17 cellular contexts compared by ENCODE assay signal in the genomic region with DNA sequence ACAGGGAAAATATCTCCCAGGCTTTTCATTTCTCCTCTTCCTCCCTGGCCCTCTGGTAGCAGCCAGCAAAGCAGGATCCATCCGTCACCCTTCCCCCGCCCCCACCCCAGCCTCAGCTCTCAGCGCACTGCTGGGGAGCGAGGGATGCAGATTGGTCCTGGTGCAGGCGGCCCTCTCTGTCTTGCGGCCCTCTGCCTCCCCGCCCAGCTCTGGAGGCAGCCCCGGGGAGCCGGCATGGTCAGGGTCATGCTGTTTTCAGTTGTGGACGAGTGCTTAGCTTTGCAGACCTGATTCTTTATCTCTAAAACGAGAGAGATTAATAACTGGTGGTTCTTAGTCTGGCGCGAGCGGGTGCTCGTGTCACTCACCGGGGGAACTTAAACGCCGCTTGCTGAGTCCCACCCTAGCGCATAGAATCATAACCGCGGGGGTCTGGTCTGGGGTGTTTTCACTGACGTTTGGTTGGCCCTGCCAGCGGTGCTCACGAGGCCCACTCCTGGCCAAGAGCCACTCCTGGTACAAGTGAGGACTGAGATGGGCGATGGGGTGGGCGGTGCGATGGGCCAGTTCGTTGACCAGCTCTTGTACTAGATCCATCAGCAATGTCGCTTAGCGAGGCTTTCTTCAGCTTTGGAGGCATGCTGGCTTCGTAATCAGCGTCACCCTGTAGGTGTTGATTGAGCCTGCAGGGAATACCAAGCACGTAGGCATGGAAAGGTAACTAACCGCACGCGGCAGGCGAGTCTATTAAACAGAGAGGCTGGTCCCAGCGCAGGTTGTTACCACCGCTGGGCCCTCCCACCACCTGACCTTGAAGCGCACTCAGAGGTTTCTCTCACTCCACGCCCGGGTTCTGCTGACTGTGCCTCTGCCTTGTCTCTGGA.
DNase-seq lines count a peak whose midpoint lies in the region; ATAC-seq and TF ChIP-seq lines count a peak whose summit lies in the region.
"Had no signal": no experiment of that assay in that cellular context is flagged by ENCODE, and none has a peak within 500 bp of the region (broad histone marks: within the 10 kb centered on the region; RNA-seq: fewer than 3 reads in every experiment).

No MANE protein-coding gene starts in this region.

- no peak overlapping the region for H3K27ac Mint-ChIP-seq in activated naive CD8-positive, alpha-beta T cell treated with anti-CD3 and anti-CD28 coated beads, Interleukin-2, amount 50 U/mL, for 24 hours

- H3K27me3 ChIP-seq in right atrium auricular region (no peaks in the 10 kb centered on the region), WERI-Rb-1 (ENCODE audit: insufficient read depth, low read depth, severe bottlenecking) (no peaks in the 10 kb centered on the region)

- H3K4me3 ChIP-seq in right atrium auricular region (no peak overlapping the region), WERI-Rb-1 (ENCODE audit: low read depth, low read length) (no peak overlapping the region)
- H3K4me3 ChIP-seq: PC-9 had no signal

- H3K4me3 Mint-ChIP-seq in activated naive CD8-positive, alpha-beta T cell treated with anti-CD3 and anti-CD28 coated beads, Interleukin-2, amount 50 U/mL, for 24 hours: no peak overlapping the region
- H3K4me3 Mint-ChIP-seq: CD14-positive monocyte had no signal

- peaks cover 0 to 39% of the 10 kb centered on the region in 2 donors for H3K4me1 ChIP-seq in right atrium auricular region

- peak; percentile 37 for ATAC-seq in left ventricle myocardium superior
- no peak for ATAC-seq in activated naive CD8-positive, alpha-beta T cell treated with anti-CD3 and anti-CD28 coated beads, Interleukin-2, amount 50 U/mL, for 24 hours
- ATAC-seq: HCT116 had no signal

- H3K9me3 Mint-ChIP-seq in activated naive CD8-positive, alpha-beta T cell treated with anti-CD3 and anti-CD28 coated beads, Interleukin-2, amount 50 U/mL, for 24 hours: no peaks in the 10 kb centered on the region

- H3K27ac ChIP-seq in right atrium auricular region: no peak overlapping the region
- H3K27ac ChIP-seq in WERI-Rb-1: peak overlapping the region; percentile 94
- H3K27ac ChIP-seq: PC-9 had no signal

- peaks cover 6% of the 10 kb centered on the region for H3K36me3 ChIP-seq in right atrium auricular region
- H3K36me3 ChIP-seq in WERI-Rb-1: no peaks in the 10 kb centered on the region

- TF ChIP-seq CTCF in right atrium auricular region (IDR thresholded peaks at IDR 0.05) (no peak), WERI-Rb-1 (IDR thresholded peaks at IDR 0.05; ENCODE audit: low read depth, low read length) (no peak)

- H3K36me3 Mint-ChIP-seq in activated naive CD8-positive, alpha-beta T cell treated with anti-CD3 and anti-CD28 coated beads, Interleukin-2, amount 50 U/mL, for 24 hours (ENCODE audit: low read depth): no peaks in the 10 kb centered on the region
- H3K36me3 Mint-ChIP-seq: CD14-positive monocyte had no signal

- DNase-seq in left ventricle myocardium superior (peak; percentile 50), right atrium auricular region (ENCODE audit: low spot score) (no peak), WERI-Rb-1 (no peak), left kidney (ENCODE audit: low read depth, low spot score) (peak; percentile 37), 8988T (no peak), NCI-H1048 (lab: John Stamatoyannopoulos, UW) (no peak), middle frontal gyrus (ENCODE audit: extremely low spot score, low spot score) (no peak)
- DNase-seq in activated naive CD8-positive, alpha-beta T cell treated with anti-CD3 and anti-CD28 coated beads, Interleukin-2, amount 50 U/mL, for 24 hours: no peak
- DNase-seq: DMS 273 treated with DMSO at 0.1 percent for 48 hours, KBM-7, MV-4-11, NCI-H1417 treated with DMSO at 0.1 percent for 48 hours, NCI-H1930, NCI-H510A treated with DMSO at 0.1 percent for 48 hours, PC-9 had no signal

- H3K4me1 Mint-ChIP-seq in activated naive CD8-positive, alpha-beta T cell treated with anti-CD3 and anti-CD28 coated beads, Interleukin-2, amount 50 U/mL, for 24 hours: peaks cover 12% of the 10 kb centered on the region
- H3K4me1 Mint-ChIP-seq: CD14-positive monocyte had no signal

- intact Hi-C loops in left ventricle myocardium superior (cut with micrococcal nuclease): no loop called here

- no peaks in the 10 kb centered on the region for H3K9me3 ChIP-seq in right atrium auricular region
- H3K9me3 ChIP-seq in WERI-Rb-1 (ENCODE audit: severe bottlenecking): no peaks in the 10 kb centered on the region

- H3K27me3 Mint-ChIP-seq in activated naive CD8-positive, alpha-beta T cell treated with anti-CD3 and anti-CD28 coated beads, Interleukin-2, amount 50 U/mL, for 24 hours: peaks cover 4% of the 10 kb centered on the region

Comparison
In these comparisons a context has a peak if more than half of its experiments do, and no peak if none do; other contexts are left out.
1. DNase-seq: peak in left ventricle myocardium superior (single experiment) and left kidney (single experiment); none in right atrium auricular region (single experiment), WERI-Rb-1 (single experiment), 8988T (single experiment), NCI-H1048 (single experiment), activated naive CD8-positive, alpha-beta T cell treated with anti-CD3 and anti-CD28 coated beads, Interleukin-2, amount 50 U/mL, for 24 hours (single experiment) and middle frontal gyrus (single experiment).